8 cellular contexts compared by ENCODE assay signal in the genomic region with DNA sequence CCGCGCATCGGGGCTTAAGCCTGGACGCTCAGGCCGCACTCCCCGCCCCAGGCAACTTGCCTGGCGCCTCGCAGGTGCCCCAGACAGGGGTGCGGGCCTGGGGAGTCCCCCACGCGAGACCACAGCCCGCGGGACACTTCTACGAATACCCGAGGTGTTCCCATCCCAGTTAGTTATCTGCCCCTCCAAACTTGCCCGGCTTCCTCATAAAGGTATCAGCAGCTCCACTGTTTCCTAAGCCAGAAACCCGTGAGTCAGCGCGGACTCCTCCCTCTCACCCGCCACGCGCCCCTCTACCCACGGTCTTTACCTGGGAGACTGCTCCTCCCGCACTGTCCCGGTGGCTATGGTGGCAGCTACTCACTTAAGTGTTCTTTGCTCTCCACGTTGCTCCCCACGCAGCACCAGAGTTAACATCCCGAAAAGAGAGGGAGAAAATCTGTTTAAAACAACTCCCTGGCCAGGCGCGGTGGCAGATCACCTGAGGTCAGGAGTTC. TPM values are rescaled to one million over a fixed set of nuclear protein-coding genes. Genes with fewer than 3 reads are reported as not detected.
DNase-seq lines count a peak whose midpoint lies in the region; ATAC-seq and TF ChIP-seq lines count a peak whose summit lies in the region.

No MANE protein-coding gene starts in this region.

- peaks cover 44% of the 10 kb centered on the region for H3K4me1 ChIP-seq in BLaER1
- H3K4me1 ChIP-seq in Loucy (ENCODE audit: insufficient read depth, low read length, poor library complexity, severe bottlenecking), result peaks cover 18% of the 10 kb centered on the region
- H3K4me1 ChIP-seq in duodenal mucosa (ENCODE audit: control insufficient read depth in 1 of 2, insufficient read depth in 2 of 2, low read length in 2 of 2), result peaks cover 25 to 26% of the 10 kb centered on the region in 2 donors

- H3K4me2 ChIP-seq in BLaER1 (peak overlapping the region; percentile 95), Loucy (ENCODE audit: low read depth, low read length, poor library complexity, severe bottlenecking) (peak overlapping the region; percentile 53)

- H3K9me2 ChIP-seq in Loucy (replicated peaks; ENCODE audit: low read depth, low read length), result no peaks in the 10 kb centered on the region

- H3K4me1 Mint-ChIP-seq in nephron progenitor cell, result peaks cover 42% of the 10 kb centered on the region

- TF ChIP-seq CTCF in Loucy (conservative IDR thresholded peaks at IDR 0.05; ENCODE audit: low read length), result no peak
- no peak for TF ChIP-seq CTCF in nephron progenitor cell (IDR thresholded peaks at IDR 0.05)

- H3K27me3 Mint-ChIP-seq in nephron progenitor cell (ENCODE audit: low read depth, poor library complexity), result peaks cover 10% of the 10 kb centered on the region

- H3K36me3 Mint-ChIP-seq in nephron progenitor cell (ENCODE audit: low read depth), result peaks cover 26% of the 10 kb centered on the region

- ATAC-seq in HG02642 (IDR thresholded peaks at IDR 0.05; ENCODE audit: poor library complexity, unreplicated experiment) (no peak), GM19397 (IDR thresholded peaks at IDR 0.05; ENCODE audit: unreplicated experiment) (no peak)

- H3K36me3 ChIP-seq in BLaER1 (no peaks in the 10 kb centered on the region), Loucy (ENCODE audit: insufficient read depth, low read length) (no peaks in the 10 kb centered on the region), duodenal mucosa (ENCODE audit: control insufficient read depth in 1 of 2, insufficient read depth in 2 of 2, low read length in 2 of 2) (peaks cover 0 to 7% of the 10 kb centered on the region in 2 donors)

- H3K4me3 Mint-ChIP-seq in nephron progenitor cell, result peak overlapping the region; percentile 75

- H3K9me3 ChIP-seq in BLaER1 (no peaks in the 10 kb centered on the region), Loucy (ENCODE audit: insufficient read depth, low read depth, low read length) (no peaks in the 10 kb centered on the region), duodenal mucosa (ENCODE audit: control insufficient read depth in 1 of 2, low read length in 2 of 2) (no peaks in the 10 kb centered on the region)

- H3F3A ChIP-seq in Loucy (ENCODE audit: low read depth), result no peaks in the 10 kb centered on the region

- H3K4me3 ChIP-seq in BLaER1 (peak overlapping the region; percentile 75), Loucy (ENCODE audit: low read length, poor library complexity, severe bottlenecking) (no peak overlapping the region), duodenal mucosa (ENCODE audit: low read depth in 1 of 2, low read length in 2 of 2) (peak overlapping the region; percentile 62 to 74)

- H3K9me3 Mint-ChIP-seq in nephron progenitor cell, result peaks cover 5% of the 10 kb centered on the region

- H4K20me1 ChIP-seq in BLaER1 (peaks cover 33% of the 10 kb centered on the region), Loucy (ENCODE audit: insufficient read depth, low read length, poor library complexity, severe bottlenecking) (peaks cover 28% of the 10 kb centered on the region)

- H3K27ac ChIP-seq in BLaER1 (peak overlapping the region; percentile 98), duodenal mucosa (ENCODE audit: low read depth, low read length) (no peak overlapping the region)

- DNase-seq in nephron progenitor cell (no peak), T1000 (lab: John Stamatoyannopoulos, UW) (no peak), H4 (ENCODE audit: low spot score) (no peak)

- H3K27me3 ChIP-seq in BLaER1 (no peaks in the 10 kb centered on the region), Loucy (ENCODE audit: insufficient read depth, low read length, poor library complexity, severe bottlenecking) (no peaks in the 10 kb centered on the region), duodenal mucosa (ENCODE audit: control insufficient read depth in 1 of 2, insufficient read depth in 2 of 2, low read length in 2 of 2) (no peaks in the 10 kb centered on the region)

- H3K27ac Mint-ChIP-seq in nephron progenitor cell, result no peak overlapping the region

- H3K79me2 ChIP-seq in Loucy (ENCODE audit: insufficient read depth, low read length), result peaks cover 33% of the 10 kb centered on the region

- H3K9ac ChIP-seq in BLaER1 (peak overlapping the region; percentile 96), Loucy (ENCODE audit: low read depth, low read length, poor library complexity, severe bottlenecking) (no peak overlapping the region), duodenal mucosa (ENCODE audit: low read depth in 1 of 2, low read length in 2 of 2) (peak overlapping the region; percentile 71 to 80)

- H2AFZ ChIP-seq in Loucy (ENCODE audit: low read length), result no peak overlapping the region

RNA-seq across cellular contexts. Expression of a gene that starts 1.0 kb away (rescaled TPM):
- total RNA-seq in H4 (2014; rRNA removed; shearing (Covaris generic)), result 6.6 and 15.8 TPM in 2 replicates
